ENCODE assay signal across 8 cellular contexts in the genomic region with DNA sequence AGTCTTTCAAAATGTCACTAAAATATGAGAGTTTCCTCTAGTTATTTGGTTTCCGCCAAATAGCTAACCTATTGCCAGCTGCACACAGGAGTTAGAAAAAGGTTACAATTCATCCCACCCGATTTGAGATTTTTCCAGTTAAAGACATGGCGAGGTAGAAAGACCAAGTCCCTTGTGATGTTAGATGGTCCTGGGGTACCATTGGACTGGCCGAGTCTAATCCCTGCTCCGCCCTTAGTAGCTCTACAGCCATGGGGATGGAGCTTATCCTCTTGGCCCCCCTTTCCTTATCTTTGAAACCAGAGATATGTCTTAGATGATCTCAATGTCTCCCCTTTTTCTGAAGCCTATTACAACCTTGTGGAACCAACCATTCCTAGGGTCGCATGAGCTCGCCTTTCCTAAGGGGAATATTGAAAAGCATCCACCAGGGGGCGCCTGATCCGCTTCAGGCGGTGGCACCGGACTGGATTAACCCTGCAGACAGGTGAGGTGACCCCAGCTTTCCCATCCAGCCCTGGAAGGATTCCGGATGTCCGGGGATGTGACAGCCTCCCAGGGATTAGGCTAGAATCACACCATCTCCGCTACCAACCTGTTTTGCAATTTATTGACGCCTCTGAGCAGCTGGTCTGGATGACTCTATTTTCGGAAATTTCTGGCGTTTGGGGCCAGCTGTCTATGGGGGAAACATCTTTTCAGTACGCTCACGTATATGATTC.
DNase-seq lines count a peak whose midpoint lies in the region; ATAC-seq and TF ChIP-seq lines count a peak whose summit lies in the region.

No MANE protein-coding gene starts in this region.

- no peaks in the 10 kb centered on the region for H3K36me3 Mint-ChIP-seq in stimulated activated naive B cell treated with anti-CD40 and anti-IgM and Interleukin-4, amounts not matched to agents 10 μg/mL and 1 μg/mL and 100 μg/mL, for 72 hours

- H3K9me3 ChIP-seq in cardiac muscle cell (ENCODE audit: low read depth): no peaks in the 10 kb centered on the region

- H3K4me3 ChIP-seq in cardiac muscle cell: no peak overlapping the region

- H3K27ac Mint-ChIP-seq in stimulated activated naive B cell treated with anti-CD40 and anti-IgM and Interleukin-4, amounts not matched to agents 10 μg/mL and 1 μg/mL and 100 μg/mL, for 72 hours: no peak overlapping the region

- H3K4me1 ChIP-seq in cardiac muscle cell (ENCODE audit: low read depth): no peaks in the 10 kb centered on the region

- intact Hi-C loops in cardiac septum (cut with DNase I): loop anchor here (2.0 kb wide), 1 partner anchor 296 kb away; no protein-coding TSS in a partner anchor

- no peaks in the 10 kb centered on the region for H3K4me1 Mint-ChIP-seq in stimulated activated naive B cell treated with anti-CD40 and anti-IgM and Interleukin-4, amounts not matched to agents 10 μg/mL and 1 μg/mL and 100 μg/mL, for 72 hours

- H3K27ac ChIP-seq in cardiac muscle cell: no peak overlapping the region

- no peaks in the 10 kb centered on the region for H3K36me3 ChIP-seq in cardiac muscle cell

- TF ChIP-seq CTCF in cardiac muscle cell (IDR thresholded peaks at IDR 0.05; ENCODE audit: low read depth, low read length): peak; percentile 79

- H3K4me3 Mint-ChIP-seq in stimulated activated naive B cell treated with anti-CD40 and anti-IgM and Interleukin-4, amounts not matched to agents 10 μg/mL and 1 μg/mL and 100 μg/mL, for 72 hours: no peak overlapping the region

- H3K9me3 Mint-ChIP-seq in stimulated activated naive B cell treated with anti-CD40 and anti-IgM and Interleukin-4, amounts not matched to agents 10 μg/mL and 1 μg/mL and 100 μg/mL, for 72 hours: peaks cover 2% of the 10 kb centered on the region in 2 donors

- H3K27me3 ChIP-seq in cardiac muscle cell: peaks cover 34% of the 10 kb centered on the region

- H3K27me3 Mint-ChIP-seq in stimulated activated naive B cell treated with anti-CD40 and anti-IgM and Interleukin-4, amounts not matched to agents 10 μg/mL and 1 μg/mL and 100 μg/mL, for 72 hours: peaks cover 12 to 19% of the 10 kb centered on the region in 2 donors

- DNase-seq in cardiac muscle cell (ENCODE audit: low read depth in 1 of 2, low spot score in 1 of 2) (peak; percentile 62 to 81), cardiac septum (ENCODE audit: low spot score) (no peak), NCI-H2196 treated with DMSO at 0.1 percent for 48 hours (lab: John Stamatoyannopoulos, UW; ENCODE audit: unreplicated experiment) (peak; percentile 12), dermis blood vessel endothelial cell (peak; percentile 76), midbrain (lab: John Stamatoyannopoulos, UW) (peak; percentile 43)
- peak; percentile 55 to 63 for DNase-seq in activated CD4-positive, alpha-beta T cell treated with anti-CD3 and anti-CD28 coated beads for 4 hours
- DNase-seq in stimulated activated naive B cell treated with anti-CD40 and anti-IgM and Interleukin-4, amounts not matched to agents 10 μg/mL and 1 μg/mL and 100 μg/mL, for 72 hours: peak; percentile 11

- ATAC-seq in stimulated activated naive B cell treated with anti-CD40 and anti-IgM and Interleukin-4, amounts not matched to agents 10 μg/mL and 1 μg/mL and 100 μg/mL, for 72 hours (replicated peaks): peak; percentile 31 to 42
- no peak for ATAC-seq in GM19467 (IDR thresholded peaks at IDR 0.05; ENCODE audit: unreplicated experiment)
